ENCODE assay signal across 1 cellular context in genomic region chr11:9665749-9666148, GRCh38.
A peak's percentile ranks its signal among the peaks of the same experiment; 100 is the strongest.
TF ChIP-seq lines count a peak whose summit lies in the region.

No MANE protein-coding gene starts in this region.

TF ChIP-seq in HEK293, 187 proteins besides CTCF, POLR2A, EP300 and RAD21 (continued from another document):
- TF ChIP-seq ZNF280D (tag by site-specific recombination; IDR thresholded peaks at IDR 0.05): peak; percentile 46
- no peak for TF ChIP-seq ZNF175 (tag by site-specific recombination; IDR thresholded peaks at IDR 0.05)
- peak; percentile 99 for TF ChIP-seq SETDB1 (IDR thresholded peaks at IDR 0.05; ENCODE audit: insufficient read length, low read length)
- no peak for TF ChIP-seq SP2 (tag by site-specific recombination; IDR thresholded peaks at IDR 0.05)
- no peak for TF ChIP-seq ZNF155 (tag by site-specific recombination; IDR thresholded peaks at IDR 0.05)
- no peak for TF ChIP-seq ZBTB11 (tag by site-specific recombination; conservative IDR thresholded peaks at IDR 0.05; ENCODE audit: low read depth)
- TF ChIP-seq WT1 (tag by site-specific recombination; IDR thresholded peaks at IDR 0.05): no peak
